10 cellular contexts compared by ENCODE assay signal in genomic region chr2:241561811-241562210, GRCh38. TPM values are rescaled to one million over a fixed set of nuclear protein-coding genes. Genes with fewer than 3 reads are reported as not detected.
DNase-seq lines count a peak whose midpoint lies in the region; ATAC-seq lines count a peak whose summit lies in the region.
"Had no signal": no experiment of that assay in that cellular context is flagged by ENCODE, and none has a peak within 500 bp of the region (broad histone marks: within the 10 kb centered on the region; RNA-seq: fewer than 3 reads in every experiment).

No MANE protein-coding gene starts in this region.

- peak overlapping the region; percentile 100 for H3K27ac ChIP-seq in temporal lobe (ENCODE audit: low read depth, low read length)

- no peak for ATAC-seq in GM19463 (IDR thresholded peaks at IDR 0.05; ENCODE audit: unreplicated experiment)
- no peak for ATAC-seq in HG03469 (IDR thresholded peaks at IDR 0.05; ENCODE audit: unreplicated experiment)
- no peak for ATAC-seq in GM18868 (IDR thresholded peaks at IDR 0.05; ENCODE audit: unreplicated experiment)
- no peak for ATAC-seq in HG02623 (IDR thresholded peaks at IDR 0.05; ENCODE audit: unreplicated experiment)

- DNase-seq in LHCN-M2 (ENCODE audit: low read depth): peak; percentile 61
- DNase-seq in cerebellum (ENCODE audit: low spot score): peak; percentile 72
- DNase-seq in kidney tubule cell (ENCODE audit: low spot score): peak; percentile 67
- DNase-seq: activated CD4-positive, alpha-beta T cell treated with anti-CD3 and anti-CD28 coated beads for 4 hours; Kasumi-1 had no signal

RNA-seq across cellular contexts. Expression of gene BOK, which starts 3.3 kb away (rescaled TPM):
- total RNA-seq in LHCN-M2 (2014; rRNA removed): 67.3 and 69.6 TPM in 2 replicates
- 69.8 TPM for polyA plus RNA-seq in LHCN-M2 (2012)
- 19.1 TPM for total RNA-seq in cerebellum
- 21.6 TPM for total RNA-seq in temporal lobe

RNA-seq across cellular contexts. Expression of gene STK25, which starts 53.4 kb away (rescaled TPM):
- total RNA-seq in LHCN-M2 (2014; rRNA removed) (361 and 435 TPM in 2 replicates), cerebellum (160 TPM), temporal lobe (127 TPM)
- polyA plus RNA-seq in LHCN-M2 (2012): 227 TPM
